18 cellular contexts compared by ENCODE assay signal in genomic region chr14:102518063-102518648, GRCh38. TPM values are rescaled to one million over a fixed set of nuclear protein-coding genes. Genes with fewer than 3 reads are reported as not detected.
DNase-seq lines count a peak whose midpoint lies in the region; ATAC-seq, FAIRE-seq and TF ChIP-seq lines count a peak whose summit lies in the region.
"Had no signal": no experiment of that assay in that cellular context is flagged by ENCODE, and none has a peak within 500 bp of the region (broad histone marks: within the 10 kb centered on the region; RNA-seq: fewer than 3 reads in every experiment).

No MANE protein-coding gene starts in this region.

- TF ChIP-seq CTCF in activated B cell treated with CpG ODN at 0.5 μM for 24 hours (IDR thresholded peaks at IDR 0.05) (no peak), keratinocyte (optimal IDR thresholded peaks at IDR 0.05 in 1 of 3, IDR thresholded peaks at IDR 0.05 in 1 of 3, conservative IDR thresholded peaks at IDR 0.05 in 1 of 3; ENCODE audit: extremely low read depth in 1 of 3, insufficient read depth in 2 of 3, low read length in 3 of 3) (no peak)

- peaks cover 11% of the 10 kb centered on the region for H3K4me1 Mint-ChIP-seq in activated naive CD4-positive, alpha-beta T cell treated with anti-CD3 and anti-CD28 coated beads, Interleukin-2, amount 50 U/mL, for 24 hours
- peaks cover 6% of the 10 kb centered on the region for H3K4me1 Mint-ChIP-seq in activated B cell treated with CpG ODN at 0.5 μM for 24 hours
- peaks cover 9 to 16% of the 10 kb centered on the region in 2 donors for H3K4me1 Mint-ChIP-seq in stimulated activated naive B cell treated with anti-CD40 and anti-IgM and Interleukin-4, amounts not matched to agents 10 μg/mL and 1 μg/mL and 100 μg/mL, for 72 hours

- no peak overlapping the region for H3K9ac ChIP-seq in keratinocyte (ENCODE audit: control insufficient read depth, extremely low read depth, insufficient read depth, low read length)

- dilution Hi-C loops in keratinocyte (cut with MboI; ENCODE audit: extremely low pct_ligation_motif_present, low sequenced_read_pairs) = no loop called here

- H3K27me3 Mint-ChIP-seq in activated naive CD4-positive, alpha-beta T cell treated with anti-CD3 and anti-CD28 coated beads, Interleukin-2, amount 50 U/mL, for 24 hours = no peaks in the 10 kb centered on the region
- peaks cover 3% of the 10 kb centered on the region for H3K27me3 Mint-ChIP-seq in activated B cell treated with CpG ODN at 0.5 μM for 24 hours
- peaks cover 29 to 36% of the 10 kb centered on the region in 2 donors for H3K27me3 Mint-ChIP-seq in stimulated activated naive B cell treated with anti-CD40 and anti-IgM and Interleukin-4, amounts not matched to agents 10 μg/mL and 1 μg/mL and 100 μg/mL, for 72 hours

- H4K20me1 ChIP-seq in keratinocyte (ENCODE audit: control insufficient read depth, extremely low read depth, insufficient read depth, low read length) = no peaks in the 10 kb centered on the region

- intact Hi-C loops in activated B cell treated with CpG ODN at 0.5 μM for 24 hours (cut with micrococcal nuclease) = loop anchor here (10.0 kb wide), 2 partner anchors 283 to 433 kb away; partner anchors contain the start of gene HSP90AA1

- H3K36me3 Mint-ChIP-seq in activated naive CD4-positive, alpha-beta T cell treated with anti-CD3 and anti-CD28 coated beads, Interleukin-2, amount 50 U/mL, for 24 hours = no peaks in the 10 kb centered on the region
- H3K36me3 Mint-ChIP-seq in activated naive CD4-positive, alpha-beta T cell treated with anti-CD3 and anti-CD28 coated beads, Interleukin-2, amount 50 U/mL, for 72 hours = no peaks in the 10 kb centered on the region
- H3K36me3 Mint-ChIP-seq in activated B cell treated with CpG ODN at 0.5 μM for 24 hours (ENCODE audit: low read depth) = no peaks in the 10 kb centered on the region
- no peaks in the 10 kb centered on the region for H3K36me3 Mint-ChIP-seq in stimulated activated naive B cell treated with anti-CD40 and anti-IgM and Interleukin-4, amounts not matched to agents 10 μg/mL and 1 μg/mL and 100 μg/mL, for 72 hours

- ATAC-seq in activated naive CD4-positive, alpha-beta T cell treated with anti-CD3 and anti-CD28 coated beads, Interleukin-2, amount 50 U/mL, for 72 hours = no peak
- ATAC-seq in activated B cell treated with CpG ODN at 0.5 μM for 24 hours (ENCODE audit: low read depth) (no peak), HG02610 (IDR thresholded peaks at IDR 0.05; ENCODE audit: unreplicated experiment) (no peak)
- ATAC-seq in stimulated activated naive B cell treated with anti-CD40 and anti-IgM and Interleukin-4, amounts not matched to agents 10 μg/mL and 1 μg/mL and 100 μg/mL, for 72 hours (replicated peaks) = no peak
- ATAC-seq: activated CD4-positive, CD25-positive, alpha-beta regulatory T cell treated with anti-CD3 and anti-CD28 coated beads, Interleukin-2, amount 50 U/mL, for 24 hours had no signal

- H3K4me3 Mint-ChIP-seq in activated naive CD4-positive, alpha-beta T cell treated with anti-CD3 and anti-CD28 coated beads, Interleukin-2, amount 50 U/mL, for 24 hours = peak overlapping the region; percentile 54
- peak overlapping the region; percentile 81 for H3K4me3 Mint-ChIP-seq in activated B cell treated with CpG ODN at 0.5 μM for 24 hours
- peak overlapping the region; percentile 84 to 87 for H3K4me3 Mint-ChIP-seq in stimulated activated naive B cell treated with anti-CD40 and anti-IgM and Interleukin-4, amounts not matched to agents 10 μg/mL and 1 μg/mL and 100 μg/mL, for 72 hours

- peaks cover 4% of the 10 kb centered on the region for H3K4me1 ChIP-seq in keratinocyte (ENCODE audit: control insufficient read depth, extremely low read depth, insufficient read depth, low read length)

- no peaks in the 10 kb centered on the region for H3K36me3 ChIP-seq in keratinocyte (ENCODE audit: control insufficient read depth in 2 of 2, extremely low read depth in 1 of 2, insufficient read depth in 2 of 2, low read length in 2 of 2)
- H3K36me3 ChIP-seq: ascending aorta, left lung, MG63 had no signal

- H3K4me2 ChIP-seq in keratinocyte (ENCODE audit: control insufficient read depth, extremely low read depth, insufficient read depth, low read depth, low read length) = no peak overlapping the region

- FAIRE-seq in keratinocyte (lab: Jason Lieb, UNC) = peak; percentile 17

- no peak overlapping the region for H3K4me3 ChIP-seq in keratinocyte (ENCODE audit: control insufficient read depth in 2 of 3, extremely low read depth in 1 of 3, insufficient read depth in 2 of 3, low read depth in 1 of 3, low read length in 3 of 3)
- H3K4me3 ChIP-seq: hepatocyte, MG63 had no signal

- H3K27ac ChIP-seq in keratinocyte (ENCODE audit: control insufficient read depth, insufficient read depth, low read length) = no peak overlapping the region
- H3K27ac ChIP-seq: left lung had no signal

- no peaks in the 10 kb centered on the region for H3K79me2 ChIP-seq in keratinocyte (ENCODE audit: control insufficient read depth, insufficient read depth, low read length)
- H3K79me2 ChIP-seq: hepatocyte had no signal

- no peaks in the 10 kb centered on the region for H3K9me3 Mint-ChIP-seq in activated naive CD4-positive, alpha-beta T cell treated with anti-CD3 and anti-CD28 coated beads, Interleukin-2, amount 50 U/mL, for 24 hours
- no peaks in the 10 kb centered on the region for H3K9me3 Mint-ChIP-seq in activated naive CD4-positive, alpha-beta T cell treated with anti-CD3 and anti-CD28 coated beads, Interleukin-2, amount 50 U/mL, for 72 hours
- no peaks in the 10 kb centered on the region for H3K9me3 Mint-ChIP-seq in activated B cell treated with CpG ODN at 0.5 μM for 24 hours
- no peaks in the 10 kb centered on the region for H3K9me3 Mint-ChIP-seq in stimulated activated naive B cell treated with anti-CD40 and anti-IgM and Interleukin-4, amounts not matched to agents 10 μg/mL and 1 μg/mL and 100 μg/mL, for 72 hours

- CTCF ChIA-PET in activated B cell treated with CpG ODN at 0.5 μM for 24 hours (lab: Charles Lee) = interaction anchor here (0.6 to 2.8 kb wide), 4 partner anchors 73 to 256 kb away, joined by 3 to 16 read pairs (median 4); no protein-coding TSS in a partner anchor

- no peak overlapping the region for H2AFZ ChIP-seq in keratinocyte (ENCODE audit: control insufficient read depth, low read length)

- no peaks in the 10 kb centered on the region for H3K9me3 ChIP-seq in keratinocyte (ENCODE audit: control insufficient read depth, low read depth, low read length)
- H3K9me3 ChIP-seq: ascending aorta, left lung, MG63 had no signal

- no peaks in the 10 kb centered on the region for H3K9me1 ChIP-seq in keratinocyte (ENCODE audit: control insufficient read depth, extremely low read depth, insufficient read depth, low read length)

- DNase-seq in activated naive CD4-positive, alpha-beta T cell treated with anti-CD3 and anti-CD28 coated beads, Interleukin-2, amount 50 U/mL, for 72 hours (ENCODE audit: low spot score in 2 of 2) = no peak
- DNase-seq in activated B cell treated with CpG ODN at 0.5 μM for 24 hours (no peak), keratinocyte (ENCODE audit: low read depth, low spot score) (no peak), AG08395 (ENCODE audit: low spot score) (no peak), retina (no peak)
- DNase-seq in stimulated activated naive B cell treated with anti-CD40 and anti-IgM and Interleukin-4, amounts not matched to agents 10 μg/mL and 1 μg/mL and 100 μg/mL, for 72 hours = no peak
- DNase-seq: DMS 273 treated with DMSO at 0.1 percent for 48 hours; MG63; NCI-H2029; NCI-H510A treated with DMSO at 0.1 percent for 48 hours; stimulated activated CD4-positive, alpha-beta T cell treated with anti-CD3 and anti-CD28 coated beads, Interleukin-2, amount 100 ng/mL, for 24 hours had no signal

- POLR2A ChIA-PET in activated B cell treated with CpG ODN at 0.5 μM for 24 hours (lab: Charles Lee) = no interaction called here

- H3K27me3 ChIP-seq in keratinocyte (ENCODE audit: control insufficient read depth, extremely low read depth, insufficient read depth, low read length) = no peaks in the 10 kb centered on the region
- H3K27me3 ChIP-seq: ascending aorta, dorsolateral prefrontal cortex, hepatocyte, left lung, MG63 had no signal

- H3K27ac Mint-ChIP-seq in activated naive CD4-positive, alpha-beta T cell treated with anti-CD3 and anti-CD28 coated beads, Interleukin-2, amount 50 U/mL, for 24 hours = no peak overlapping the region
- H3K27ac Mint-ChIP-seq in activated naive CD4-positive, alpha-beta T cell treated with anti-CD3 and anti-CD28 coated beads, Interleukin-2, amount 50 U/mL, for 72 hours = no peak overlapping the region
- no peak overlapping the region for H3K27ac Mint-ChIP-seq in activated B cell treated with CpG ODN at 0.5 μM for 24 hours
- no peak overlapping the region for H3K27ac Mint-ChIP-seq in stimulated activated naive B cell treated with anti-CD40 and anti-IgM and Interleukin-4, amounts not matched to agents 10 μg/mL and 1 μg/mL and 100 μg/mL, for 72 hours

RNA-seq across cellular contexts. Expression of gene ANKRD9, which starts 8.6 kb away (rescaled TPM):
- 10 to 100 TPM in 1 of 2 donors, 1 to 10 TPM in 1; 5.2 to 15.8 TPM for total RNA-seq in activated naive CD4-positive, alpha-beta T cell treated with anti-CD3 and anti-CD28 coated beads, Interleukin-2, amount 50 U/mL, for 72 hours
- total RNA-seq in activated B cell treated with CpG ODN at 0.5 μM for 24 hours = 1.4 and 1.8 TPM in 2 replicates
- polyA plus RNA-seq in keratinocyte = 3.5 to 9.6 TPM (median 4.9 TPM) in 3 replicates
- 8.2 TPM for polyA plus RNA-seq in keratinocyte (2011; ENCODE audit: low read depth)
- polyA plus RNA-seq in keratinocyte (2011; cell fraction: cytosol; rRNA removed) = 1.6 and 13.9 TPM in 2 replicates
- polyA plus RNA-seq in keratinocyte (2011; cell fraction: nucleus; rRNA removed) = 14.2 and 23.3 TPM in 2 replicates
- 7.5 and 17.3 TPM in 2 replicates for polyA plus RNA-seq in keratinocyte (2012; ENCODE audit: low replicate concordance)
- 2.9 to 3.9 TPM (median 3.1 TPM) in 3 replicates for polyA minus RNA-seq in keratinocyte
- polyA minus RNA-seq in keratinocyte (2011; cell fraction: cytosol; rRNA and poly(A)+ RNA removed) = 19.6 TPM
- 8.9 and 9.6 TPM in 2 replicates for polyA minus RNA-seq in keratinocyte (2011; cell fraction: nucleus; rRNA and poly(A)+ RNA removed)
